In genomic region chr2:58135861-58136260, GRCh38 we compare ENCODE assay signal across 30 cellular contexts.
"Had no signal": no experiment of that assay in that cellular context is flagged by ENCODE, and none has a peak within 500 bp of the region (broad histone marks: within the 10 kb centered on the region; RNA-seq: fewer than 3 reads in every experiment).

No MANE protein-coding gene starts in this region.

- DNase-seq: activated CD4-positive, alpha-beta T cell treated with anti-CD3 and anti-CD28 coated beads for 4 hours; activated CD4-positive, alpha-beta T cell treated with anti-CD3 and anti-CD28 coated beads, Interleukin-2, amount 50 U/mL, for 4 hours; activated naive CD4-positive, alpha-beta T cell; activated naive CD8-positive, alpha-beta T cell treated with anti-CD3 and anti-CD28 coated beads for 36 hours; activated T-cell treated with anti-CD3 and anti-CD28 coated beads for 4 hours; activated T-cell treated with anti-CD3 and anti-CD28 coated beads, Interleukin-2, amount 50 U/mL, for 72 hours; adrenal gland; aorta; body of pancreas; cerebellar nuclear complex; cortex of kidney; effector CD4-positive, alpha-beta T cell; esophagus squamous epithelium; head of caudate nucleus; hippocampal formation; left cardiac atrium; left ventricle myocardium superior; naive thymus-derived CD4-positive, alpha-beta T cell; nucleus accumbens; pancreas; psoas muscle; stimulated activated CD4-positive, alpha-beta T cell treated with anti-CD3 and anti-CD28 coated beads, Interleukin-4, amount 100 ng/mL, for 1 hour; stimulated activated naive CD8-positive, alpha-beta T cell treated with anti-CD3 and anti-CD28 coated beads, Interleukin-15, Interleukin-2, amounts not matched to agents 100 U/mL and 50 U/mL, for 24 hours; T-helper 9 cell; upper lobe of right lung had no signal

- H3K36me3 ChIP-seq: adrenal gland, cardiac muscle cell, pancreas had no signal

- H3K27me3 ChIP-seq: adrenal gland, body of pancreas, cardiac muscle cell, esophagus squamous epithelium, gastroesophageal sphincter, pancreas, right atrium auricular region, upper lobe of right lung had no signal

- H3K4me3 ChIP-seq: adrenal gland, body of pancreas, cardiac muscle cell, esophagus squamous epithelium, gastroesophageal sphincter, pancreas, psoas muscle, right atrium auricular region, upper lobe of right lung had no signal

- H3K9me3 ChIP-seq: adrenal gland, body of pancreas, esophagus squamous epithelium, gastroesophageal sphincter, pancreas, psoas muscle, right atrium auricular region, upper lobe of right lung had no signal

- H3K27ac ChIP-seq: adrenal gland, body of pancreas, cardiac muscle cell, epithelial cell of prostate, esophagus squamous epithelium, gastroesophageal sphincter, pancreas, psoas muscle, right atrium auricular region, upper lobe of right lung, VCaP had no signal

- H3K4me1 ChIP-seq: psoas muscle had no signal
